ENCODE assay signal across 3 cellular contexts in the genomic region with DNA sequence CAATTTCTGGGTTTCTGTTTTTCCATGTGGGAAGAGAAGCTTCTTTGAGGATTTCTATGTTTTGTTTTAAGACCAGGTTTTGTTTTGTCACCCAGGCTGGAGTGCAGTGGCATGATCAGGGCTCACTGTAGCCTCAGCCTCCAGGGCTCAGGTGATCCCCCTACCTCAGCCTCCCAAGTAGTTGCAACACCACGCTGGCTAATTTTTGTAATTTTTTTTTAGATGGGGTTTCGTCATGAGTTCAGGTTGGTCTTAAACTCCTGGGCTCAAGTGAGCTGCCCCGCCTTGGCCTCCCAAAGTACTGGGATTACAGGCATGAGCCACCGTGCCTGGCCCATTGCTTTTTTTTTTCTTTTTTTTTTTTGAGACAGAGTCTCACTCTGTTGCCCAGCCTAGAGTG.
"Had no signal": no experiment of that assay in that cellular context is flagged by ENCODE, and none has a peak within 500 bp of the region (broad histone marks: within the 10 kb centered on the region; RNA-seq: fewer than 3 reads in every experiment).

No MANE protein-coding gene starts in this region.

- ATAC-seq: GM12878 had no signal

- DNase-seq: GDM1, GF-D8 had no signal

- H3K4me3 ChIP-seq: GM12878 had no signal
